In the genomic region with DNA sequence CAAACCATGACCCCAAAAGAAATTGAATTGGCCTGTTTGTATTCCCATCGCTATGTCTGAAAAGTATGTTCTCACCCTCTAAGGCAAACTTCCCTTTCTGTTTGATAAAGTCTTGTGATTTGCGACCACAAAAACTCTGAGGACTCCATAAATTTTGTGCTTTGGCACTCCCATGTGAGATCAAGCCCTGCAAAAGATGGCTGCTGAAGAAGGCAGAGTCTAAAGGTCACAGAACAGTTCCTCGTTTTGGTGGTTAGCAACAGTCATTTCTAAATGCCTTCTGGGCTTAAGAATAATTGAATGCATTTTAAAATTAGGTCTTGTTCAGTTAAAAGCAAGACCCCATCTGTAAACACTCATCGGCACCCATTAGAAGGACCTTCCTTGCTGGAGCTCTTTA, we compare ENCODE assay signal across 14 cellular contexts.
DNase-seq lines count a peak whose midpoint lies in the region; ATAC-seq and TF ChIP-seq lines count a peak whose summit lies in the region.
"Had no signal": no experiment of that assay in that cellular context is flagged by ENCODE, and none has a peak within 500 bp of the region (broad histone marks: within the 10 kb centered on the region; RNA-seq: fewer than 3 reads in every experiment).

No MANE protein-coding gene starts in this region.

- no peak for TF ChIP-seq CTCF in GM12864 (IDR thresholded peaks at IDR 0.05; ENCODE audit: low read depth, low read length, missing control alignments)
- TF ChIP-seq CTCF in CD8-positive, alpha-beta T cell (IDR thresholded peaks at IDR 0.05) = no peak

- H3K4me1 Mint-ChIP-seq in CD8-positive, alpha-beta T cell (ENCODE audit: low read depth) = no peaks in the 10 kb centered on the region
- H3K4me1 Mint-ChIP-seq: T-helper 17 cell had no signal

- DNase-seq in GM12864 (ENCODE audit: low read depth) (peak; percentile 26), Karpas-422 (no peak), NCI-H345 treated with DMSO at 0.1 percent for 48 hours (lab: John Stamatoyannopoulos, UW; ENCODE audit: unreplicated experiment) (no peak), NCI-H2227 (lab: John Stamatoyannopoulos, UW; ENCODE audit: unreplicated experiment) (no peak)
- no peak for DNase-seq in NK-92 treated with Interleukin-12 subunit alpha and Interleukin-12 subunit beta, amount 100 ng/mL, for 24 hours (lab: John Stamatoyannopoulos, UW)
- no peak for DNase-seq in CD8-positive, alpha-beta T cell
- DNase-seq: amniotic stem cell; gastrocnemius medialis; HFFc6; left ventricle myocardium inferior; stimulated activated CD8-positive, alpha-beta memory T cell treated with anti-CD3 and anti-CD28 coated beads, Interleukin-4, amount 100 ng/mL, for 48 hours; T-helper 17 cell had no signal

- no peaks in the 10 kb centered on the region for H3K9me3 Mint-ChIP-seq in CD8-positive, alpha-beta T cell

- no peaks in the 10 kb centered on the region for H3K9me3 ChIP-seq in Karpas-422 (ENCODE audit: low read length)
- H3K9me3 ChIP-seq in CD8-positive, alpha-beta T cell (ENCODE audit: low read length) = no peaks in the 10 kb centered on the region
- H3K9me3 ChIP-seq: gastrocnemius medialis, left ventricle myocardium inferior had no signal

- no peak overlapping the region for H3K9ac ChIP-seq in Karpas-422 (ENCODE audit: low read length)

- H3K9me2 ChIP-seq in Karpas-422 (replicated peaks; ENCODE audit: insufficient read depth, low read length) = no peaks in the 10 kb centered on the region

- POLR2A ChIA-PET in CD8-positive, alpha-beta T cell (lab: Charles Lee) = no interaction called here

- H3K79me2 ChIP-seq in Karpas-422 (ENCODE audit: low read length) = no peaks in the 10 kb centered on the region

- ATAC-seq in GM19395 (IDR thresholded peaks at IDR 0.05; ENCODE audit: unreplicated experiment) = peak; percentile 78
- peak; percentile 77 for ATAC-seq in HG02884 (IDR thresholded peaks at IDR 0.05; ENCODE audit: unreplicated experiment)
- no peak for ATAC-seq in CD8-positive, alpha-beta T cell
- ATAC-seq: gastrocnemius medialis, T-helper 17 cell had no signal

- H3K27me3 ChIP-seq in Karpas-422 (ENCODE audit: low read length) = no peaks in the 10 kb centered on the region
- H3K27me3 ChIP-seq in CD8-positive, alpha-beta T cell (ENCODE audit: insufficient read depth, low read length) = no peaks in the 10 kb centered on the region
- H3K27me3 ChIP-seq: gastrocnemius medialis had no signal

- H3K4me3 ChIP-seq in GM12864 (ENCODE audit: low read depth, low read length) = no peak overlapping the region
- H3K4me3 ChIP-seq in Karpas-422 (ENCODE audit: low read length) = no peak overlapping the region
- H3K4me3 ChIP-seq in CD8-positive, alpha-beta T cell (ENCODE audit: low read depth, low read length) = no peak overlapping the region
- H3K4me3 ChIP-seq: gastrocnemius medialis, left ventricle myocardium inferior had no signal

- no peak overlapping the region for H3K27ac Mint-ChIP-seq in CD8-positive, alpha-beta T cell
- H3K27ac Mint-ChIP-seq: HFFc6, T-helper 17 cell had no signal

- no peak overlapping the region for H3K4me3 Mint-ChIP-seq in CD8-positive, alpha-beta T cell
- H3K4me3 Mint-ChIP-seq: HFFc6, T-helper 17 cell had no signal

- H3K27ac ChIP-seq in Karpas-422 (ENCODE audit: low read length) = no peak overlapping the region
- H3K27ac ChIP-seq in CD8-positive, alpha-beta T cell (ENCODE audit: low read depth, low read length) = no peak overlapping the region
- H3K27ac ChIP-seq: gastrocnemius medialis, left ventricle myocardium inferior had no signal

- no peaks in the 10 kb centered on the region; the same call in 1 of the 2 replicates for H3K4me1 ChIP-seq in Karpas-422 (ENCODE audit: low read length)
- H3K4me1 ChIP-seq in CD8-positive, alpha-beta T cell (ENCODE audit: insufficient read depth, low read length) = no peaks in the 10 kb centered on the region
- H3K4me1 ChIP-seq: gastrocnemius medialis, left ventricle myocardium inferior had no signal

- intact Hi-C loops in CD8-positive, alpha-beta T cell (cut with DNase I, micrococcal nuclease) = no loop called here

- peak overlapping the region; percentile 71; the same call in 1 of the 2 replicates for H2AFZ ChIP-seq in Karpas-422 (ENCODE audit: low read length)

- H3K36me3 Mint-ChIP-seq in CD8-positive, alpha-beta T cell = no peaks in the 10 kb centered on the region

- CTCF ChIA-PET in CD8-positive, alpha-beta T cell (lab: Charles Lee) = no interaction called here

- no peaks in the 10 kb centered on the region for H3K27me3 Mint-ChIP-seq in CD8-positive, alpha-beta T cell (ENCODE audit: low read depth)
- H3K27me3 Mint-ChIP-seq: T-helper 17 cell had no signal

- H4K20me1 ChIP-seq in Karpas-422 (ENCODE audit: insufficient read depth, low read depth, low read length) = no peaks in the 10 kb centered on the region

- H3K4me2 ChIP-seq in Karpas-422 (ENCODE audit: low read depth, low read length, poor library complexity, severe bottlenecking) = no peak overlapping the region

- no peaks in the 10 kb centered on the region for H3K36me3 ChIP-seq in Karpas-422 (ENCODE audit: insufficient read depth, low read length)
- H3K36me3 ChIP-seq in CD8-positive, alpha-beta T cell (ENCODE audit: insufficient read depth, low read length) = no peaks in the 10 kb centered on the region
- H3K36me3 ChIP-seq: gastrocnemius medialis, left ventricle myocardium inferior had no signal
